ENCODE assay signal across 9 cellular contexts in the genomic region with DNA sequence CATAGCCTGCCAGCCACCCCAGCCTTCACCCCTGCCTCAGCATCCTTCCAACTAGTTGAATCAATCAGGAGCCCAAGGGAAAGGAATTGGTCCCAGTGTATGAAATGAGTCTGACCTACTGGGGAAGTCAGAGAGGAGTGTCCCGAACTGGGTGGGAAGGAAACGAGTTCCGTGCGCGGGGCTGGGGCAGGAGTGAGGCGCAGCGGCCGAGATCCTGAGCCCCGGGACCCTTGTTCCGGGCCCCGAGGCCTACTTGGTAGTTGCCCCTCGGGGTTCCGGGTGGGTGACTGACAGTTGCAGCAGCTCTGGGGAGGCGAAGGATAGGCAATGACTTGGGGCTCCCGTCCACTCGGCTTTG. TPM values are rescaled to one million over a fixed set of nuclear protein-coding genes. Genes with fewer than 3 reads are reported as not detected.
DNase-seq lines count a peak whose midpoint lies in the region; ATAC-seq and TF ChIP-seq lines count a peak whose summit lies in the region.
"Had no signal": no experiment of that assay in that cellular context is flagged by ENCODE, and none has a peak within 500 bp of the region (broad histone marks: within the 10 kb centered on the region; RNA-seq: fewer than 3 reads in every experiment).

No MANE protein-coding gene starts in this region.

- in situ Hi-C loops in ACHN (cut with HindIII; ENCODE audit: low pct_ligation_motif_present, low pct_unique_long_range_greater_than_20kb, low sequenced_read_pairs), result no loop called here

- no peaks in the 10 kb centered on the region for H3K9me3 Mint-ChIP-seq in activated B cell treated with CpG ODN at 0.5 μM for 24 hours

- H3K9me3 ChIP-seq in gastroesophageal sphincter (no peaks in the 10 kb centered on the region), skeletal muscle satellite cell (replicated peaks; ENCODE audit: low read length) (no peaks in the 10 kb centered on the region)

- WGBS in gastroesophageal sphincter (ENCODE audit: low coverage in 1 of 2), 2 donors, result 100% methylated on average over 1 of the region's 16 CpGs; no CpG with 5 or more reads in 1 of the 2 donors

- TF ChIP-seq CTCF in GM12865 (IDR thresholded peaks at IDR 0.05; ENCODE audit: insufficient read depth, low read depth, low read length, missing control alignments) (no peak), activated B cell treated with CpG ODN at 0.5 μM for 24 hours (IDR thresholded peaks at IDR 0.05) (no peak), gastroesophageal sphincter (IDR thresholded peaks at IDR 0.05) (no peak)

- no peak for TF ChIP-seq POLR2A in gastroesophageal sphincter (IDR thresholded peaks at IDR 0.05)

- H3K27ac Mint-ChIP-seq in activated B cell treated with CpG ODN at 0.5 μM for 24 hours, result peak overlapping the region; percentile 82

- TF ChIP-seq EP300 in gastroesophageal sphincter (IDR thresholded peaks at IDR 0.05), result no peak

- no peak for ATAC-seq in activated B cell treated with CpG ODN at 0.5 μM for 24 hours (ENCODE audit: low read depth)
- peak; percentile 7 for ATAC-seq in gastroesophageal sphincter
- ATAC-seq in GM21390 (IDR thresholded peaks at IDR 0.05; ENCODE audit: unreplicated experiment), result no peak

- H3K36me3 ChIP-seq in gastroesophageal sphincter, result no peaks in the 10 kb centered on the region
- no peaks in the 10 kb centered on the region for H3K36me3 ChIP-seq in skeletal muscle satellite cell (ENCODE audit: insufficient read depth, low read length)

- peak overlapping the region in 3 of 4 donors; percentile 83 to 86 (median 83) for H3K27ac ChIP-seq in gastroesophageal sphincter

- peaks cover 37% of the 10 kb centered on the region for H3K4me1 Mint-ChIP-seq in activated B cell treated with CpG ODN at 0.5 μM for 24 hours

- intact Hi-C loops in activated B cell treated with CpG ODN at 0.5 μM for 24 hours (cut with micrococcal nuclease), result loop anchor here (1.0 to 10.0 kb wide), 10 partner anchors 21 to 861 kb away; a partner anchor contains a TSS

- no peak for DNase-seq in GM12865 (ENCODE audit: low read depth)
- no peak for DNase-seq in activated B cell treated with CpG ODN at 0.5 μM for 24 hours
- no peak for DNase-seq in ACHN
- DNase-seq in NCI-H446 treated with DMSO at 0.1 percent for 48 hours (lab: John Stamatoyannopoulos, UW), result no peak
- no peak for DNase-seq in NCI-H1105 treated with DMSO at 0.1 percent for 48 hours (lab: John Stamatoyannopoulos, UW)
- DNase-seq: NCI-H1417 had no signal

- H3K27me3 ChIP-seq in gastroesophageal sphincter (no peaks in the 10 kb centered on the region), skeletal muscle satellite cell (ENCODE audit: control insufficient read depth, insufficient read depth, low read length) (peaks cover 22% of the 10 kb centered on the region)

- H3K4me2 ChIP-seq in skeletal muscle satellite cell (ENCODE audit: low read length), result peak overlapping the region; percentile 99

- CTCF ChIA-PET in activated B cell treated with CpG ODN at 0.5 μM for 24 hours (lab: Charles Lee), result interaction anchor here (0.7 to 3.5 kb wide), 21 partner anchors 9 to 351 kb away, joined by 3 to 24 read pairs (median 4); no protein-coding TSS in a partner anchor

- peaks cover 9% of the 10 kb centered on the region for H3K36me3 Mint-ChIP-seq in activated B cell treated with CpG ODN at 0.5 μM for 24 hours (ENCODE audit: low read depth)

- POLR2A ChIA-PET in activated B cell treated with CpG ODN at 0.5 μM for 24 hours (lab: Charles Lee), result interaction anchor here (0.7 to 6.0 kb wide), 23 partner anchors 10 to 372 kb away, joined by 3 to 56 read pairs (median 6); no protein-coding TSS in a partner anchor

- H3K9ac ChIP-seq in skeletal muscle satellite cell (ENCODE audit: low read depth, low read length), result no peak overlapping the region

- peak overlapping the region; percentile 94 for H3K4me3 Mint-ChIP-seq in activated B cell treated with CpG ODN at 0.5 μM for 24 hours

- H3K27me3 Mint-ChIP-seq in activated B cell treated with CpG ODN at 0.5 μM for 24 hours, result no peaks in the 10 kb centered on the region

- peak overlapping the region; percentile 72 for H3K4me3 ChIP-seq in GM12865 (ENCODE audit: low read depth, low read length)
- peak overlapping the region; percentile 40 to 78 for H3K4me3 ChIP-seq in gastroesophageal sphincter
- peak overlapping the region; percentile 85 for H3K4me3 ChIP-seq in skeletal muscle satellite cell (ENCODE audit: low read length)

- H3K4me1 ChIP-seq in gastroesophageal sphincter (peaks cover 0 to 40% (median 0%) of the 10 kb centered on the region in 3 donors), skeletal muscle satellite cell (ENCODE audit: control insufficient read depth, insufficient read depth, low read length) (peaks cover 6% of the 10 kb centered on the region)

RNA-seq across cellular contexts. Expression of a gene that starts 1.1 kb away (rescaled TPM):
- total RNA-seq in activated B cell treated with CpG ODN at 0.5 μM for 24 hours (33.3 and 40.0 TPM in 2 replicates), gastroesophageal sphincter (10 to 100 TPM in 1 of 4 donors, 1 to 10 TPM in 3; 5.1 to 12.3 (median 6.9) TPM)
- 6.8 and 10.0 TPM in 2 replicates for total RNA-seq in skeletal muscle satellite cell (2012; rRNA removed)
